26 cellular contexts compared by ENCODE assay signal in genomic region chr17:75492555-75493168, GRCh38. TPM values are rescaled to one million over a fixed set of nuclear protein-coding genes. Genes with fewer than 3 reads are reported as not detected.
DNase-seq lines count a peak whose midpoint lies in the region; ATAC-seq, FAIRE-seq and TF ChIP-seq lines count a peak whose summit lies in the region.
"Had no signal": no experiment of that assay in that cellular context is flagged by ENCODE, and none has a peak within 500 bp of the region (broad histone marks: within the 10 kb centered on the region; RNA-seq: fewer than 3 reads in every experiment).

No MANE protein-coding gene starts in this region.

- intact Hi-C loops in K562 (cut with micrococcal nuclease): no loop called here

- no peaks in the 10 kb centered on the region for H3K27me3 ChIP-seq in K562 (ENCODE audit: control insufficient read depth in 2 of 2, insufficient read depth in 2 of 2, low read length in 2 of 2)
- H3K27me3 ChIP-seq: Peyer's patch had no signal

- peak; percentile 34 to 83 for DNase-seq in NCI-H524 (lab: John Stamatoyannopoulos, UW)
- DNase-seq in NCI-H524 treated with DMSO at 0.1 percent for 48 hours (lab: John Stamatoyannopoulos, UW): no peak
- peak; percentile 44 for DNase-seq in NCI-H69 (lab: John Stamatoyannopoulos, UW)
- DNase-seq in K562 (ENCODE audit: extremely low read depth in 1 of 4, low spot score in 3 of 4): no peak
- DNase-seq in stimulated activated naive B cell treated with anti-CD40 and anti-IgM and Interleukin-4, amounts not matched to agents 10 μg/mL and 1 μg/mL and 100 μg/mL, for 72 hours: no peak
- DNase-seq in NOMO-1 treated with DMSO at 0.1 percent for 48 hours (lab: John Stamatoyannopoulos, UW; ENCODE audit: unreplicated experiment): no peak
- no peak for DNase-seq in globus pallidus (ENCODE audit: low spot score)
- no peak for DNase-seq in ureter (ENCODE audit: low spot score)
- DNase-seq: DMS53; Karpas-422; NCI-H1092; NCI-H1436; NCI-H187; NCI-H2081 treated with DMSO at 0.1 percent for 48 hours; NCI-H2171; NCI-H226; NCI-H510A; NCI-H82; NK-92 treated with Interleukin-12 subunit alpha and Interleukin-12 subunit beta, amount 100 ng/mL, for 24 hours; Peyer's patch; SHP77 treated with DMSO at 0.1 percent for 48 hours had no signal

- no peak for TF ChIP-seq POLR2A in K562 (conservative IDR thresholded peaks at IDR 0.05)

- peaks cover 35% of the 10 kb centered on the region; the same call in 2 of the 3 replicates for H3K36me3 ChIP-seq in K562 (ENCODE audit: control insufficient read depth, insufficient read depth, low read length)

- TSS peak; percentile 33 for BruUV-seq in K562 (replicated peaks; lab: Mats Ljungman, UMichigan)

- no peaks in the 10 kb centered on the region for H3K27me3 Mint-ChIP-seq in stimulated activated naive B cell treated with anti-CD40 and anti-IgM and Interleukin-4, amounts not matched to agents 10 μg/mL and 1 μg/mL and 100 μg/mL, for 72 hours
- H3K27me3 Mint-ChIP-seq: B cell had no signal

- no peaks in the 10 kb centered on the region for H3K9me3 Mint-ChIP-seq in stimulated activated naive B cell treated with anti-CD40 and anti-IgM and Interleukin-4, amounts not matched to agents 10 μg/mL and 1 μg/mL and 100 μg/mL, for 72 hours

- H3K4me3 ChIP-seq in K562: no peak overlapping the region
- H3K4me3 ChIP-seq: Peyer's patch had no signal

- H2AFZ ChIP-seq in K562 (ENCODE audit: low read depth, low read length): no peak overlapping the region

- H3K9me1 ChIP-seq in K562 (ENCODE audit: control insufficient read depth, insufficient read depth, low read length): no peaks in the 10 kb centered on the region

- H3K4me1 Mint-ChIP-seq in stimulated activated naive B cell treated with anti-CD40 and anti-IgM and Interleukin-4, amounts not matched to agents 10 μg/mL and 1 μg/mL and 100 μg/mL, for 72 hours: peaks cover 3 to 4% of the 10 kb centered on the region in 2 donors

- in situ Hi-C loops in K562 (cut with MboI): no loop called here

- no peak overlapping the region for H3K4me2 ChIP-seq in K562 (ENCODE audit: insufficient read depth, low read length)

- POLR2A ChIA-PET in K562 (lab: Yijun Ruan, JAX): interaction anchor here (0.5 to 0.7 kb wide), 3 partner anchors 10 to 379 kb away, joined by 3 read pairs; no protein-coding TSS in a partner anchor

- FAIRE-seq in K562 (lab: Jason Lieb, UNC): no peak
- FAIRE-seq: G401.6, GM12891 had no signal

- TF ChIP-seq RAD21 in K562 (CRISPR knock-in tag; conservative IDR thresholded peaks at IDR 0.05 in 1 of 2, IDR thresholded peaks at IDR 0.05 in 1 of 2): no peak

- no peak overlapping the region for H3K9ac ChIP-seq in K562 (ENCODE audit: insufficient read depth in 1 of 2, low read depth in 2 of 2, low read length in 2 of 2)

- TF ChIP-seq EP300 in K562 (IDR thresholded peaks at IDR 0.05; ENCODE audit: low read length): no peak

- 79% methylated on average over 22 of the region's 23 CpGs for WGBS in K562 (ENCODE audit: insufficient coverage, low coverage, missing lambda C conversion rate)

- ATAC-seq in K562: no peak
- ATAC-seq in stimulated activated naive B cell treated with anti-CD40 and anti-IgM and Interleukin-4, amounts not matched to agents 10 μg/mL and 1 μg/mL and 100 μg/mL, for 72 hours (replicated peaks): no peak
- ATAC-seq: HCT116 had no signal

- H3K27ac ChIP-seq in K562 (ENCODE audit: extremely low read depth, low read depth, low read length): no peak overlapping the region
- H3K27ac ChIP-seq: 22Rv1, Peyer's patch had no signal

- peaks cover 3 to 22% of the 10 kb centered on the region in 2 experiments; a peak in 4 of 5 replicates for H3K4me1 ChIP-seq in K562 (replicated peaks in 1 of 2; ENCODE audit: control insufficient read depth in 2 of 2, insufficient read depth in 2 of 2, low read length in 2 of 2)

- no peaks in the 10 kb centered on the region for H3K9me3 ChIP-seq in K562 (replicated peaks; ENCODE audit: control insufficient read depth, insufficient read depth, low read depth, low read length)
- H3K9me3 ChIP-seq: Peyer's patch had no signal

- peak overlapping the region; percentile 59 for H3K27ac Mint-ChIP-seq in stimulated activated naive B cell treated with anti-CD40 and anti-IgM and Interleukin-4, amounts not matched to agents 10 μg/mL and 1 μg/mL and 100 μg/mL, for 72 hours
- H3K27ac Mint-ChIP-seq: B cell had no signal

- peaks cover 6% of the 10 kb centered on the region; the same call in 1 of the 2 replicates for H4K20me1 ChIP-seq in K562 (replicated peaks; ENCODE audit: control insufficient read depth, insufficient read depth, low read length)

- CTCF ChIA-PET in K562 (lab: Yijun Ruan, JAX; ENCODE audit: low intra/inter-chr PET ratio): no interaction called here

- H3K79me2 ChIP-seq in K562 (ENCODE audit: control insufficient read depth, insufficient read depth, low read length): 0 out of 3 replicates have a peak, but pooled peaks cover 2% of the 10 kb centered on the region

- H3K36me3 Mint-ChIP-seq in stimulated activated naive B cell treated with anti-CD40 and anti-IgM and Interleukin-4, amounts not matched to agents 10 μg/mL and 1 μg/mL and 100 μg/mL, for 72 hours: peaks cover 26 to 50% of the 10 kb centered on the region in 2 donors

- no peak overlapping the region for H3K4me3 Mint-ChIP-seq in stimulated activated naive B cell treated with anti-CD40 and anti-IgM and Interleukin-4, amounts not matched to agents 10 μg/mL and 1 μg/mL and 100 μg/mL, for 72 hours
- H3K4me3 Mint-ChIP-seq: B cell had no signal

- no peak for TF ChIP-seq CTCF in K562 (IDR thresholded peaks at IDR 0.05 in 2 of 3, conservative IDR thresholded peaks at IDR 0.05 in 1 of 3; ENCODE audit: insufficient read depth in 2 of 3, low read depth in 1 of 3, low read length in 3 of 3)

RNA-seq across cellular contexts. Expression of gene CASKIN2, which starts 22.7 kb away (rescaled TPM):
- 7.8 and 33.3 TPM in 2 replicates for total RNA-seq in K562 (2011; cell fraction: chromatin; rRNA removed; ENCODE audit: low replicate concordance)
- 14.5 and 19.7 TPM in 2 replicates for total RNA-seq in K562 (2011; cell fraction: nucleolus; rRNA removed)
- total RNA-seq in K562 (2011; cell fraction: nucleoplasm; rRNA removed): 6.2 and 10.0 TPM in 2 replicates
- total RNA-seq in K562 (2014; rRNA removed) (2.3 and 3.5 TPM in 2 replicates), K562 (2014; rRNA removed; fragmentation: Illumina TruSeq; extraction: Trizol) (1.1 and 1.3 TPM in 2 replicates), K562 (2015; rRNA removed; fragmentation: Illumina TruSeq; extraction: Trizol) (2.1 and 2.3 TPM in 2 replicates), K562 (2021) (12.2 and 14.5 TPM in 2 replicates), ureter (60.8 TPM)
- polyA plus RNA-seq in K562 (2011; rRNA removed) (1.9 and 2.2 TPM in 2 replicates), K562 (2014; fragmentation: Illumina TruSeq; extraction: Trizol) (2.5 and 5.7 TPM in 2 replicates), K562 (2014; fragmentation: Nextera tagmentation; extraction: Ambion mirVana) (under 1 TPM; 0.01 to 0.04 TPM), K562 (2014; rRNA removed) (3.0 and 5.1 TPM in 2 replicates)
- polyA plus RNA-seq in K562 (2011; cell fraction: cytosol; rRNA removed): 1.2 and 1.5 TPM in 2 replicates
- 6.5 and 13.9 TPM in 2 replicates for polyA plus RNA-seq in K562 (2011; cell fraction: nucleus; rRNA removed)
- polyA plus RNA-seq in K562 (2012): 4.8 and 5.2 TPM in 2 replicates
- polyA minus RNA-seq in K562 (2011; rRNA and poly(A)+ RNA removed): 1.8 and 1.9 TPM in 2 replicates
- 3.8 and 8.4 TPM in 2 replicates for polyA minus RNA-seq in K562 (2011; cell fraction: cytosol; rRNA and poly(A)+ RNA removed)
- polyA minus RNA-seq in K562 (2011; cell fraction: nucleus; rRNA and poly(A)+ RNA removed): 8.6 and 9.6 TPM in 2 replicates

RNA-seq across cellular contexts. Expression of gene TSEN54, which starts 23.7 kb away (rescaled TPM):
- 43.1 and 96.1 TPM in 2 replicates for total RNA-seq in K562 (2011; cell fraction: chromatin; rRNA removed; ENCODE audit: low replicate concordance)
- 63.2 and 67.5 TPM in 2 replicates for total RNA-seq in K562 (2011; cell fraction: nucleolus; rRNA removed)
- 52.4 and 53.0 TPM in 2 replicates for total RNA-seq in K562 (2011; cell fraction: nucleoplasm; rRNA removed)
- total RNA-seq in K562 (2014; rRNA removed): 53.0 and 81.0 TPM in 2 replicates
- total RNA-seq in K562 (2014; rRNA removed; fragmentation: Illumina TruSeq; extraction: Trizol): 34.6 and 48.9 TPM in 2 replicates
- 35.6 and 37.2 TPM in 2 replicates for total RNA-seq in K562 (2015; rRNA removed; fragmentation: Illumina TruSeq; extraction: Trizol)
- 58.0 and 64.3 TPM in 2 replicates for total RNA-seq in K562 (2021)
- polyA plus RNA-seq in K562 (2011; rRNA removed): 57.6 and 62.0 TPM in 2 replicates
- 56.9 and 82.8 TPM in 2 replicates for polyA plus RNA-seq in K562 (2011; cell fraction: cytosol; rRNA removed)
- 77.8 and 89.5 TPM in 2 replicates for polyA plus RNA-seq in K562 (2011; cell fraction: nucleus; rRNA removed)
- polyA plus RNA-seq in K562 (2012): 38.5 and 39.9 TPM in 2 replicates
- polyA plus RNA-seq in K562 (2014; fragmentation: Illumina TruSeq; extraction: Trizol): 40.0 and 41.6 TPM in 2 replicates
- polyA plus RNA-seq in K562 (2014; fragmentation: Nextera tagmentation; extraction: Ambion mirVana): 10 to 100 TPM in 1 of 2 experiments, 1 to 10 TPM in 1; 5.9 to 13.6 TPM
- polyA plus RNA-seq in K562 (2014; rRNA removed): 55.6 and 62.6 TPM in 2 replicates
- 23.1 and 38.9 TPM in 2 replicates for polyA minus RNA-seq in K562 (2011; rRNA and poly(A)+ RNA removed)
- polyA minus RNA-seq in K562 (2011; cell fraction: cytosol; rRNA and poly(A)+ RNA removed): 16.1 and 23.9 TPM in 2 replicates
- polyA minus RNA-seq in K562 (2011; cell fraction: nucleus; rRNA and poly(A)+ RNA removed): 14.4 and 17.5 TPM in 2 replicates
- 25.1 TPM for total RNA-seq in ureter

RNA-seq across cellular contexts. Expression of gene LLGL2, which starts 32.8 kb away (rescaled TPM):
- 25.4 and 96.6 TPM in 2 replicates for total RNA-seq in K562 (2011; cell fraction: chromatin; rRNA removed; ENCODE audit: low replicate concordance)
- 63.3 and 66.7 TPM in 2 replicates for total RNA-seq in K562 (2011; cell fraction: nucleolus; rRNA removed)
- 38.1 and 42.6 TPM in 2 replicates for total RNA-seq in K562 (2011; cell fraction: nucleoplasm; rRNA removed)
- total RNA-seq in K562 (2014; rRNA removed) (17.9 and 19.5 TPM in 2 replicates), K562 (2014; rRNA removed; fragmentation: Illumina TruSeq; extraction: Trizol) (1.8 and 3.0 TPM in 2 replicates), K562 (2015; rRNA removed; fragmentation: Illumina TruSeq; extraction: Trizol) (10.2 and 11.8 TPM in 2 replicates), K562 (2021) (24.4 and 25.2 TPM in 2 replicates), ureter (94.0 TPM)
- polyA plus RNA-seq in K562 (2011; rRNA removed) (12.5 and 16.0 TPM in 2 replicates), K562 (2014; fragmentation: Illumina TruSeq; extraction: Trizol) (3.7 and 14.7 TPM in 2 replicates), K562 (2014; fragmentation: Nextera tagmentation; extraction: Ambion mirVana) (1 to 10 TPM in 1 of 2 experiments, under 1 TPM in 1; 0.32 to 1.3 TPM), K562 (2014; rRNA removed) (17.7 and 23.7 TPM in 2 replicates)
- polyA plus RNA-seq in K562 (2011; cell fraction: cytosol; rRNA removed): 14.3 and 34.7 TPM in 2 replicates
- polyA plus RNA-seq in K562 (2011; cell fraction: nucleus; rRNA removed): 44.8 and 82.4 TPM in 2 replicates
- 14.8 and 26.6 TPM in 2 replicates for polyA plus RNA-seq in K562 (2012)
- polyA minus RNA-seq in K562 (2011; rRNA and poly(A)+ RNA removed): 4.3 and 6.7 TPM in 2 replicates
- polyA minus RNA-seq in K562 (2011; cell fraction: cytosol; rRNA and poly(A)+ RNA removed): 10.6 and 11.3 TPM in 2 replicates
- polyA minus RNA-seq in K562 (2011; cell fraction: nucleus; rRNA and poly(A)+ RNA removed): 21.3 and 23.8 TPM in 2 replicates

RNA-seq across cellular contexts. Expression of gene TMEM94, which starts 36.2 kb away (rescaled TPM):
- 116 and 363 TPM in 2 replicates for total RNA-seq in K562 (2011; cell fraction: chromatin; rRNA removed; ENCODE audit: low replicate concordance)
- total RNA-seq in K562 (2011; cell fraction: nucleolus; rRNA removed): 190 and 220 TPM in 2 replicates
- total RNA-seq in K562 (2011; cell fraction: nucleoplasm; rRNA removed): 137 and 149 TPM in 2 replicates
- 13.5 and 20.4 TPM in 2 replicates for total RNA-seq in K562 (2014; rRNA removed)
- total RNA-seq in K562 (2014; rRNA removed; fragmentation: Illumina TruSeq; extraction: Trizol): 6.5 and 10.0 TPM in 2 replicates
- total RNA-seq in K562 (2015; rRNA removed; fragmentation: Illumina TruSeq; extraction: Trizol): 14.4 and 17.2 TPM in 2 replicates
- 32.8 and 42.1 TPM in 2 replicates for total RNA-seq in K562 (2021)
- polyA plus RNA-seq in K562 (2011; rRNA removed): 15.7 and 53.7 TPM in 2 replicates
- 33.2 and 34.4 TPM in 2 replicates for polyA plus RNA-seq in K562 (2011; cell fraction: cytosol; rRNA removed)
- 322 and 398 TPM in 2 replicates for polyA plus RNA-seq in K562 (2011; cell fraction: nucleus; rRNA removed)
- 42.5 and 69.5 TPM in 2 replicates for polyA plus RNA-seq in K562 (2012)
- polyA plus RNA-seq in K562 (2014; fragmentation: Illumina TruSeq; extraction: Trizol): 48.1 and 55.6 TPM in 2 replicates
- polyA plus RNA-seq in K562 (2014; fragmentation: Nextera tagmentation; extraction: Ambion mirVana): 1 to 10 TPM in 1 of 2 experiments, under 1 TPM in 1; 0.35 to 1.6 TPM
- 26.1 and 31.4 TPM in 2 replicates for polyA plus RNA-seq in K562 (2014; rRNA removed)
- polyA minus RNA-seq in K562 (2011; rRNA and poly(A)+ RNA removed): 11.4 and 20.1 TPM in 2 replicates
- 28.0 and 36.5 TPM in 2 replicates for polyA minus RNA-seq in K562 (2011; cell fraction: cytosol; rRNA and poly(A)+ RNA removed)
- 74.6 and 97.4 TPM in 2 replicates for polyA minus RNA-seq in K562 (2011; cell fraction: nucleus; rRNA and poly(A)+ RNA removed)
- total RNA-seq in ureter: 73.2 TPM

Comparison
In these comparisons a context has a peak if more than half of its experiments do, and no peak if none do; other contexts are left out.
1. DNase-seq: peak in NCI-H524 (2 of 2) and NCI-H69 (single experiment); none in NCI-H524 treated with DMSO at 0.1 percent for 48 hours (single experiment), K562 (0 of 4), stimulated activated naive B cell treated with anti-CD40 and anti-IgM and Interleukin-4, amounts not matched to agents 10 μg/mL and 1 μg/mL and 100 μg/mL, for 72 hours (single experiment), NOMO-1 treated with DMSO at 0.1 percent for 48 hours (single experiment), globus pallidus (single experiment) and ureter (single experiment).